8 cellular contexts compared by ENCODE assay signal in genomic region chr11:61294717-61295595, GRCh38. TPM values are rescaled to one million over a fixed set of nuclear protein-coding genes. Genes with fewer than 3 reads are reported as not detected.
DNase-seq lines count a peak whose midpoint lies in the region; ATAC-seq and TF ChIP-seq lines count a peak whose summit lies in the region.

TSS of gene VWCE (minus strand) at chr11:61295316. CDS start at chr11:61295037, 279 bp downstream.

- H3K4me1 Mint-ChIP-seq in natural killer cell treated with Interleukin-12 subunit alpha and Interleukin-12 subunit beta and Interleukin-15 and Interleukin-18, amount 100 ng/mL, for 72 hours (ENCODE audit: low read depth in 2 of 2) = peaks cover 26 to 28% of the 10 kb centered on the region in 2 donors

- TF ChIP-seq CTCF in AG09319 (IDR thresholded peaks at IDR 0.05; ENCODE audit: low read depth, low read length) = peak; percentile 39

- no peak within 1 kb of the TSS for H3K27ac Mint-ChIP-seq in natural killer cell treated with Interleukin-12 subunit alpha and Interleukin-12 subunit beta and Interleukin-15 and Interleukin-18, amount 100 ng/mL, for 72 hours

- peaks cover 4 to 18% of the 10 kb centered on the region in 2 donors for H3K4me1 ChIP-seq in esophagus (ENCODE audit: control insufficient read depth in 2 of 2, insufficient read depth in 2 of 2, low read length in 1 of 2)
- H3K4me1 ChIP-seq in subcutaneous abdominal adipose tissue (ENCODE audit: control insufficient read depth in 5 of 5, insufficient read depth in 5 of 5, low read length in 5 of 5) = peaks cover 3 to 37% (median 32%) of the 10 kb centered on the region in 5 donors

- H3K27me3 ChIP-seq in esophagus (ENCODE audit: control insufficient read depth in 1 of 2, insufficient read depth in 2 of 2, low read length in 2 of 2) (no peaks in the 10 kb centered on the region), subcutaneous abdominal adipose tissue (ENCODE audit: control insufficient read depth in 5 of 5, insufficient read depth in 4 of 5, low read length in 5 of 5) (peaks cover 0 to 13% (median 3%) of the 10 kb centered on the region in 5 donors)

- peak within 1 kb of the TSS; percentile 43 to 46 for H3K4me3 ChIP-seq in esophagus (ENCODE audit: low read depth in 1 of 2, low read length in 2 of 2)
- H3K4me3 ChIP-seq in subcutaneous abdominal adipose tissue (ENCODE audit: low read depth in 1 of 5, low read length in 5 of 5) = peak within 1 kb of the TSS in 4 of 5 donors; percentile 62 to 75 (median 68)

- H3K27ac ChIP-seq in esophagus (ENCODE audit: low read depth in 2 of 2, low read length in 1 of 2) (no peak within 1 kb of the TSS), subcutaneous abdominal adipose tissue (ENCODE audit: low read depth, low read length) (no peak within 1 kb of the TSS)

- H3K36me3 ChIP-seq in esophagus (ENCODE audit: control insufficient read depth in 2 of 2, insufficient read depth in 2 of 2, low read length in 1 of 2) (peaks cover 0 to 12% of the 10 kb centered on the region in 2 donors), subcutaneous abdominal adipose tissue (ENCODE audit: control insufficient read depth in 5 of 5, insufficient read depth in 5 of 5, low read length in 5 of 5) (peaks cover 2 to 22% (median 11%) of the 10 kb centered on the region in 5 donors)

- peaks cover 11% of the 10 kb centered on the region for H3K36me3 Mint-ChIP-seq in natural killer cell treated with Interleukin-12 subunit alpha and Interleukin-12 subunit beta and Interleukin-15 and Interleukin-18, amount 100 ng/mL, for 72 hours

- DNase-seq in AG09319 (ENCODE audit: extremely low read depth, low read depth) (no peak), NCI-H748 (lab: John Stamatoyannopoulos, UW; ENCODE audit: unreplicated experiment) (peak; percentile 78)
- DNase-seq in activated CD8-positive, alpha-beta memory T cell treated with anti-CD3 and anti-CD28 coated beads, Interleukin-2, amount 50 U/mL, for 48 hours = peak; percentile 89
- no peak for DNase-seq in natural killer cell treated with Interleukin-12 subunit alpha and Interleukin-12 subunit beta and Interleukin-15 and Interleukin-18, amount 100 ng/mL, for 72 hours (ENCODE audit: low spot score)

- 4 to 5% methylated on average over 78 to 97 of the region's 97 CpGs for WGBS in esophagus, 2 donors

- peak within 1 kb of the TSS; percentile 74 for H3K4me3 Mint-ChIP-seq in natural killer cell treated with Interleukin-12 subunit alpha and Interleukin-12 subunit beta and Interleukin-15 and Interleukin-18, amount 100 ng/mL, for 72 hours

- H3K9me3 ChIP-seq in esophagus (ENCODE audit: control insufficient read depth in 2 of 2, insufficient read depth in 1 of 2, low read depth in 1 of 2, low read length in 1 of 2) (no peaks in the 10 kb centered on the region), subcutaneous abdominal adipose tissue (ENCODE audit: control insufficient read depth in 5 of 5, low read length in 5 of 5) (no peaks in the 10 kb centered on the region)

- H3K9ac ChIP-seq in subcutaneous abdominal adipose tissue (ENCODE audit: low read length in 5 of 5) = peak within 1 kb of the TSS in 4 of 5 donors; percentile 26 to 54 (median 48)

- no peaks in the 10 kb centered on the region for H3K9me3 Mint-ChIP-seq in natural killer cell treated with Interleukin-12 subunit alpha and Interleukin-12 subunit beta and Interleukin-15 and Interleukin-18, amount 100 ng/mL, for 72 hours

- ATAC-seq in GM18909 (IDR thresholded peaks at IDR 0.05; ENCODE audit: poor library complexity, unreplicated experiment) = peak; percentile 74
- ATAC-seq in HG03196 (IDR thresholded peaks at IDR 0.05; ENCODE audit: unreplicated experiment) = peak; percentile 63
- peak; percentile 81 for ATAC-seq in natural killer cell treated with Interleukin-12 subunit alpha and Interleukin-12 subunit beta and Interleukin-15 and Interleukin-18, amount 100 ng/mL, for 72 hours

- H3K27me3 Mint-ChIP-seq in natural killer cell treated with Interleukin-12 subunit alpha and Interleukin-12 subunit beta and Interleukin-15 and Interleukin-18, amount 100 ng/mL, for 72 hours = peaks cover 8 to 10% of the 10 kb centered on the region in 2 donors

RNA-seq across cellular contexts. Expression of gene VWCE, which starts in this region (rescaled TPM):
- polyA plus RNA-seq in esophagus = under 1 TPM; 0.34 to 0.61 TPM
- 1 to 10 TPM; 2.1 to 3.3 TPM for total RNA-seq in natural killer cell treated with Interleukin-12 subunit alpha and Interleukin-12 subunit beta and Interleukin-15 and Interleukin-18, amount 100 ng/mL, for 72 hours

Comparison
In these comparisons a context has a peak if more than half of its experiments do, and no peak if none do; other contexts are left out.
1. DNase-seq: peak in NCI-H748 (single experiment) and activated CD8-positive, alpha-beta memory T cell treated with anti-CD3 and anti-CD28 coated beads, Interleukin-2, amount 50 U/mL, for 48 hours (single experiment); none in AG09319 (single experiment) and natural killer cell treated with Interleukin-12 subunit alpha and Interleukin-12 subunit beta and Interleukin-15 and Interleukin-18, amount 100 ng/mL, for 72 hours (single experiment).
2. Peak in every context shown above with its lines, with median percentiles within 50 percentile points of each other: ATAC-seq.